1 cellular context compared by ENCODE assay signal in the genomic region with DNA sequence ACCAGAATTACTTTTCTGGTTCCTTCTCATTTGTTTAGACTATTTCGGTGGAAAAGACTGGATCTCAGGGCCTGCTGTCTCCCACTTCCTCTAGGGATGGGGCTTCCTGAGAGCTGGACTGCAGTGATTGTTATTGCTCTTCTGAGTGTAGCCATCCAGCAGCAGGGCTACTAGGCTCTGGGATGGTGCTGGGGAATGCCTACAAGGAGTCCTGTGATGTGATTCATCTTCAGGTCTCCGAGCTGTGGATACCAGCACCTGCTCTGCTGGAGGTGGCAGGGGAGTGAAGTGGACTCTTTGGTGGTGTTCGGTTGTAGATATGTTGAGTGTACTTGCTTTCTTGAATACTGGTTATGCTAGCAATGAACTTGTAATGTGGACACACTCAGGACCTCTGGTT.
TF ChIP-seq lines count a peak whose summit lies in the region.

No MANE protein-coding gene starts in this region.

TF ChIP-seq in GM23338, 12 proteins besides CTCF, POLR2A, EP300 and RAD21 (continued from another document):
- TF ChIP-seq, protein P1, sequence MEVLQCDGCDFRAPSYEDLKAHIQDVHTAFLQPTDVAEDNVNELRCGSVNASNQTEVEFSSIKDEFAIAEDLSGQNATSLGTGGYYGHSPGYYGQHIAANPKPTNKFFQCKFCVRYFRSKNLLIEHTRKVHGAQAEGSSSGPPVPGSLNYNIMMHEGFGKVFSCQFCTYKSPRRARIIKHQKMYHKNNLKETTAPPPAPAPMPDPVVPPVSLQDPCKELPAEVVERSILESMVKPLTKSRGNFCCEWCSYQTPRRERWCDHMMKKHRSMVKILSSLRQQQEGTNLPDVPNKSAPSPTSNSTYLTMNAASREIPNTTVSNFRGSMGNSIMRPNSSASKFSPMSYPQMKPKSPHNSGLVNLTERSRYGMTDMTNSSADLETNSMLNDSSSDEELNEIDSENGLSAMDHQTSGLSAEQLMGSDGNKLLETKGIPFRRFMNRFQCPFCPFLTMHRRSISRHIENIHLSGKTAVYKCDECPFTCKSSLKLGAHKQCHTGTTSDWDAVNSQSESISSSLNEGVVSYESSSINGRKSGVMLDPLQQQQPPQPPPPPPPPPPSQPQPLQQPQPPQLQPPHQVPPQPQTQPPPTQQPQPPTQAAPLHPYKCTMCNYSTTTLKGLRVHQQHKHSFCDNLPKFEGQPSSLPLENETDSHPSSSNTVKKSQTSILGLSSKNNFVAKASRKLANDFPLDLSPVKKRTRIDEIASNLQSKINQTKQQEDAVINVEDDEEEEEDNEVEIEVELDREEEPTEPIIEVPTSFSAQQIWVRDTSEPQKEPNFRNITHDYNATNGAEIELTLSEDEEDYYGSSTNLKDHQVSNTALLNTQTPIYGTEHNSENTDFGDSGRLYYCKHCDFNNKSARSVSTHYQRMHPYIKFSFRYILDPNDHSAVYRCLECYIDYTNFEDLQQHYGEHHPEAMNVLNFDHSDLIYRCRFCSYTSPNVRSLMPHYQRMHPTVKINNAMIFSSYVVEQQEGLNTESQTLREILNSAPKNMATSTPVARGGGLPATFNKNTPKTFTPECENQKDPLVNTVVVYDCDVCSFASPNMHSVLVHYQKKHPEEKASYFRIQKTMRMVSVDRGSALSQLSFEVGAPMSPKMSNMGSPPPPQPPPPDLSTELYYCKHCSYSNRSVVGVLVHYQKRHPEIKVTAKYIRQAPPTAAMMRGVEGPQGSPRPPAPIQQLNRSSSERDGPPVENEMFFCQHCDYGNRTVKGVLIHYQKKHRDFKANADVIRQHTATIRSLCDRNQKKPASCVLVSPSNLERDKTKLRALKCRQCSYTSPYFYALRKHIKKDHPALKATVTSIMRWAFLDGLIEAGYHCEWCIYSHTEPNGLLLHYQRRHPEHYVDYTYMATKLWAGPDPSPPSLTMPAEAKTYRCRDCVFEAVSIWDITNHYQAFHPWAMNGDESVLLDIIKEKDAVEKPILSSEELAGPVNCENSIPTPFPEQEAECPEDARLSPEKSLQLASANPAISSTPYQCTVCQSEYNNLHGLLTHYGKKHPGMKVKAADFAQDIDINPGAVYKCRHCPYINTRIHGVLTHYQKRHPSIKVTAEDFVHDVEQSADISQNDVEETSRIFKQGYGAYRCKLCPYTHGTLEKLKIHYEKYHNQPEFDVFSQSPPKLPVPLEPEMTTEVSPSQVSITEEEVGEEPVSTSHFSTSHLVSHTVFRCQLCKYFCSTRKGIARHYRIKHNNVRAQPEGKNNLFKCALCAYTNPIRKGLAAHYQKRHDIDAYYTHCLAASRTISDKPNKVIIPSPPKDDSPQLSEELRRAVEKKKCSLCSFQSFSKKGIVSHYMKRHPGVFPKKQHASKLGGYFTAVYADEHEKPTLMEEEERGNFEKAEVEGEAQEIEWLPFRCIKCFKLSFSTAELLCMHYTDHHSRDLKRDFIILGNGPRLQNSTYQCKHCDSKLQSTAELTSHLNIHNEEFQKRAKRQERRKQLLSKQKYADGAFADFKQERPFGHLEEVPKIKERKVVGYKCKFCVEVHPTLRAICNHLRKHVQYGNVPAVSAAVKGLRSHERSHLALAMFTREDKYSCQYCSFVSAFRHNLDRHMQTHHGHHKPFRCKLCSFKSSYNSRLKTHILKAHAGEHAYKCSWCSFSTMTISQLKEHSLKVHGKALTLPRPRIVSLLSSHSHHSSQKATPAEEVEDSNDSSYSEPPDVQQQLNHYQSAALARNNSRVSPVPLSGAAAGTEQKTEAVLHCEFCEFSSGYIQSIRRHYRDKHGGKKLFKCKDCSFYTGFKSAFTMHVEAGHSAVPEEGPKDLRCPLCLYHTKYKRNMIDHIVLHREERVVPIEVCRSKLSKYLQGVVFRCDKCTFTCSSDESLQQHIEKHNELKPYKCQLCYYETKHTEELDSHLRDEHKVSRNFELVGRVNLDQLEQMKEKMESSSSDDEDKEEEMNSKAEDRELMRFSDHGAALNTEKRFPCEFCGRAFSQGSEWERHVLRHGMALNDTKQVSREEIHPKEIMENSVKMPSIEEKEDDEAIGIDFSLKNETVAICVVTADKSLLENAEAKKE (CRISPR knock-in tag; IDR thresholded peaks at IDR 0.05) = no peak
- no peak for TF ChIP-seq EZH2phosphoT487 (IDR thresholded peaks at IDR 0.05; ENCODE audit: unreplicated experiment)
- TF ChIP-seq NANOG (IDR thresholded peaks at IDR 0.05; ENCODE audit: borderline replicate concordance) = no peak
- TF ChIP-seq, protein P2, sequence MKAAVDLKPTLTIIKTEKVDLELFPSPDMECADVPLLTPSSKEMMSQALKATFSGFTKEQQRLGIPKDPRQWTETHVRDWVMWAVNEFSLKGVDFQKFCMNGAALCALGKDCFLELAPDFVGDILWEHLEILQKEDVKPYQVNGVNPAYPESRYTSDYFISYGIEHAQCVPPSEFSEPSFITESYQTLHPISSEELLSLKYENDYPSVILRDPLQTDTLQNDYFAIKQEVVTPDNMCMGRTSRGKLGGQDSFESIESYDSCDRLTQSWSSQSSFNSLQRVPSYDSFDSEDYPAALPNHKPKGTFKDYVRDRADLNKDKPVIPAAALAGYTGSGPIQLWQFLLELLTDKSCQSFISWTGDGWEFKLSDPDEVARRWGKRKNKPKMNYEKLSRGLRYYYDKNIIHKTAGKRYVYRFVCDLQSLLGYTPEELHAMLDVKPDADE (IDR thresholded peaks at IDR 0.05) = no peak
- TF ChIP-seq POLR2AphosphoS5 (IDR thresholded peaks at IDR 0.05; ENCODE audit: low read depth) = no peak
- TF ChIP-seq JUNB (IDR thresholded peaks at IDR 0.05; ENCODE audit: unreplicated experiment) = no peak
TF ChIP-seq in GM23338: peak in this region for 0.
